20 cellular contexts compared by ENCODE assay signal in genomic region chr5:39013938-39014337, GRCh38.
DNase-seq lines count a peak whose midpoint lies in the region; ATAC-seq, FAIRE-seq and TF ChIP-seq lines count a peak whose summit lies in the region.
"Had no signal": no experiment of that assay in that cellular context is flagged by ENCODE, and none has a peak within 500 bp of the region (broad histone marks: within the 10 kb centered on the region; RNA-seq: fewer than 3 reads in every experiment).

No MANE protein-coding gene starts in this region.

- peak; percentile 17 for FAIRE-seq in islet of Langerhans (lab: Jason Lieb, UNC)

- intact Hi-C loops in transverse colon (cut with DNase I; ENCODE audit: low total_unique reads) = loop anchor here (10.0 kb wide), 1 partner anchor 51 kb away; no protein-coding TSS in a partner anchor

- no peak overlapping the region for H3K4me3 Mint-ChIP-seq in chondrocyte (ENCODE audit: unreplicated experiment)
- H3K4me3 Mint-ChIP-seq: activated T-helper 17 cell treated with anti-CD3 and anti-CD28 coated beads, Interleukin-2, amount 50 U/mL, for 72 hours; effector memory CD8-positive, alpha-beta T cell; neural progenitor cell had no signal

- peak overlapping the region in 3 of 4 donors; percentile 19 to 32 (median 19) for H3K27ac ChIP-seq in transverse colon
- H3K27ac ChIP-seq: BLaER1, neural progenitor cell had no signal

- no peak for TF ChIP-seq CTCF in chondrocyte (IDR thresholded peaks at IDR 0.05)
- TF ChIP-seq CTCF in transverse colon (IDR thresholded peaks at IDR 0.05) = no peak

- H3K4me1 ChIP-seq in transverse colon = peaks cover 7 to 27% (median 17%) of the 10 kb centered on the region in 4 donors
- H3K4me1 ChIP-seq: BLaER1, neural progenitor cell had no signal

- in situ Hi-C loops in transverse colon (cut with MboI; ENCODE audit: low pct_ligation_motif_present in 1 of 4, low pct_unique_long_range_greater_than_20kb in 1 of 4, low sequenced_read_pairs in 3 of 4) = no loop called here

- H3K9me3 Mint-ChIP-seq in chondrocyte (ENCODE audit: low read depth) = peaks cover 18% of the 10 kb centered on the region

- peak overlapping the region; percentile 68 for H3K27ac Mint-ChIP-seq in chondrocyte (ENCODE audit: unreplicated experiment)
- H3K27ac Mint-ChIP-seq: activated T-helper 17 cell treated with anti-CD3 and anti-CD28 coated beads, Interleukin-2, amount 50 U/mL, for 72 hours; effector memory CD8-positive, alpha-beta T cell; neural progenitor cell had no signal

- no peak overlapping the region for H3K4me3 ChIP-seq in transverse colon
- H3K4me3 ChIP-seq: BLaER1, neural progenitor cell, stomach had no signal

- TF ChIP-seq POLR2A in transverse colon (IDR thresholded peaks at IDR 0.05) = no peak

- TF ChIP-seq EP300 in transverse colon (IDR thresholded peaks at IDR 0.05; ENCODE audit: low read depth) = no peak

- peaks cover 27% of the 10 kb centered on the region for H3K4me1 Mint-ChIP-seq in chondrocyte (ENCODE audit: low read depth)
- H3K4me1 Mint-ChIP-seq: neural progenitor cell had no signal

- 91 to 93% methylated on average over 2 of the region's 2 CpGs for WGBS in transverse colon (ENCODE audit: low coverage in 1 of 2), 2 donors

- DNase-seq in HCEC 1CT = peak; percentile 78
- DNase-seq in chondrocyte (ENCODE audit: low spot score) = no peak
- DNase-seq in transverse colon = no peak
- no peak for DNase-seq in cerebellar nuclear complex (lab: John Stamatoyannopoulos, UW)
- DNase-seq in islet precursor cell = no peak
- DNase-seq: central memory CD4-positive, alpha-beta T cell; effector memory CD8-positive, alpha-beta T cell; left cardiac atrium; midbrain; NCI-H1417; NCI-H82; PC-3; retina; stomach had no signal

- H3K27me3 ChIP-seq in transverse colon = no peaks in the 10 kb centered on the region
- H3K27me3 ChIP-seq: BLaER1, neural progenitor cell, stomach had no signal

- H3K27me3 Mint-ChIP-seq in chondrocyte (ENCODE audit: low read depth) = no peaks in the 10 kb centered on the region
- H3K27me3 Mint-ChIP-seq: activated T-helper 17 cell treated with anti-CD3 and anti-CD28 coated beads, Interleukin-2, amount 50 U/mL, for 72 hours; effector memory CD8-positive, alpha-beta T cell had no signal

- no peak for ATAC-seq in HG03196 (IDR thresholded peaks at IDR 0.05; ENCODE audit: unreplicated experiment)
- ATAC-seq: activated CD4-positive, CD25-positive, alpha-beta regulatory T cell treated with anti-CD3 and anti-CD28 coated beads, Interleukin-2, amount 50 U/mL, for 24 hours; activated T-helper 17 cell treated with anti-CD3 and anti-CD28 coated beads, Interleukin-2, amount 50 U/mL, for 72 hours; effector memory CD8-positive, alpha-beta T cell; PC-3 had no signal

- peaks cover 21% of the 10 kb centered on the region for H3K36me3 Mint-ChIP-seq in chondrocyte (ENCODE audit: low read depth)

- H3K36me3 ChIP-seq in transverse colon = peaks cover 0 to 11% (median 3%) of the 10 kb centered on the region in 4 donors
- H3K36me3 ChIP-seq: neural progenitor cell had no signal

- H3K9me3 ChIP-seq in transverse colon = peaks cover 0 to 6% of the 10 kb centered on the region in 2 donors
